In the genomic region with DNA sequence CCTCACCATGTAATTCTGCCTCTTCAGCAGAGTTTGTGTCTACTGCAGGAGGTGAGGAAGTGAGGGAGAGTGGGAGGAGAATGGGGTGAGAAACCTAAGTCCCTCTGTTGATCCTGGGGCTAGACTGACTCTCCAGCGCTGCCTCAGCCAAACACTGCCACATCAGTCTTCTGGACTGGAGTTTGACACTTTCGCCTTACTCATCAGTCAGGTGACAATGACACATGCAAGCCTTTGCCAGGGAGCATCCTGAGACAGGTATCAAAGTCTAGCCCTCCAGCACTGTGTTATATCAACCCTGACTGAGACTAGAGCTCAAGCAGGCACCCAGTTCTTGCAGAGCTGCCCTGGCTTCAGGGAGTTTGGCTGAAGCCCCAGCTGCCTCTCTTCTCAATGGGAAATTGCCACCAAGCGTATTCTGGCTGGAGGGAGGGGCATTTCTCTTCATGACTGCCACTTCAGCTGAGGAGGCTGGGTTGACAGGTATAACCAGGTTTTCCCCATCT, we compare ENCODE assay signal across 1 cellular context.
A peak's percentile ranks its signal among the peaks of the same experiment; 100 is the strongest.
TF ChIP-seq lines count a peak whose summit lies in the region.

No MANE protein-coding gene starts in this region.

TF ChIP-seq in HEK293, 187 proteins besides CTCF, POLR2A, EP300 and RAD21 (continued from another document):
- TF ChIP-seq, protein P1, sequence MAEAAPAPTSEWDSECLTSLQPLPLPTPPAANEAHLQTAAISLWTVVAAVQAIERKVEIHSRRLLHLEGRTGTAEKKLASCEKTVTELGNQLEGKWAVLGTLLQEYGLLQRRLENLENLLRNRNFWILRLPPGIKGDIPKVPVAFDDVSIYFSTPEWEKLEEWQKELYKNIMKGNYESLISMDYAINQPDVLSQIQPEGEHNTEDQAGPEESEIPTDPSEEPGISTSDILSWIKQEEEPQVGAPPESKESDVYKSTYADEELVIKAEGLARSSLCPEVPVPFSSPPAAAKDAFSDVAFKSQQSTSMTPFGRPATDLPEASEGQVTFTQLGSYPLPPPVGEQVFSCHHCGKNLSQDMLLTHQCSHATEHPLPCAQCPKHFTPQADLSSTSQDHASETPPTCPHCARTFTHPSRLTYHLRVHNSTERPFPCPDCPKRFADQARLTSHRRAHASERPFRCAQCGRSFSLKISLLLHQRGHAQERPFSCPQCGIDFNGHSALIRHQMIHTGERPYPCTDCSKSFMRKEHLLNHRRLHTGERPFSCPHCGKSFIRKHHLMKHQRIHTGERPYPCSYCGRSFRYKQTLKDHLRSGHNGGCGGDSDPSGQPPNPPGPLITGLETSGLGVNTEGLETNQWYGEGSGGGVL (tag by site-specific recombination; IDR thresholded peaks at IDR 0.05) = peak; percentile 40; the same call in 1 of the 2 replicates
- no peak for TF ChIP-seq ZBTB17 (tag by site-specific recombination; IDR thresholded peaks at IDR 0.05)
- no peak for TF ChIP-seq KLF7 (tag by site-specific recombination; IDR thresholded peaks at IDR 0.05; ENCODE audit: borderline replicate concordance)
- TF ChIP-seq SP3 (tag by site-specific recombination; IDR thresholded peaks at IDR 0.05) = 0 out of 2 replicates have a peak, but pooled peaks have one; percentile 30
- 0 out of 2 replicates have a peak, but pooled peaks have one; percentile 26 for TF ChIP-seq ZFP37 (tag by site-specific recombination; IDR thresholded peaks at IDR 0.05)
- TF ChIP-seq ZNF366 (tag by site-specific recombination; conservative IDR thresholded peaks at IDR 0.05) = peak; percentile 85
- TF ChIP-seq ZNF530 (tag by site-specific recombination; IDR thresholded peaks at IDR 0.05; ENCODE audit: low read depth) = no peak
- no peak for TF ChIP-seq ZNF214 (tag by site-specific recombination; IDR thresholded peaks at IDR 0.05; ENCODE audit: borderline replicate concordance)
- TF ChIP-seq ZNF626 (tag by site-specific recombination; IDR thresholded peaks at IDR 0.05) = no peak
- no peak for TF ChIP-seq ZNF747 (tag by site-specific recombination; IDR thresholded peaks at IDR 0.05)
- no peak for TF ChIP-seq TRIM28 (IDR thresholded peaks at IDR 0.05; ENCODE audit: borderline replicate concordance, low read length)
- no peak for TF ChIP-seq WT1 (tag by site-specific recombination; IDR thresholded peaks at IDR 0.05)
- TF ChIP-seq MEIS1 (CRISPR knock-in tag; IDR thresholded peaks at IDR 0.05; ENCODE audit: borderline replicate concordance) = no peak
- TF ChIP-seq, protein P2, sequence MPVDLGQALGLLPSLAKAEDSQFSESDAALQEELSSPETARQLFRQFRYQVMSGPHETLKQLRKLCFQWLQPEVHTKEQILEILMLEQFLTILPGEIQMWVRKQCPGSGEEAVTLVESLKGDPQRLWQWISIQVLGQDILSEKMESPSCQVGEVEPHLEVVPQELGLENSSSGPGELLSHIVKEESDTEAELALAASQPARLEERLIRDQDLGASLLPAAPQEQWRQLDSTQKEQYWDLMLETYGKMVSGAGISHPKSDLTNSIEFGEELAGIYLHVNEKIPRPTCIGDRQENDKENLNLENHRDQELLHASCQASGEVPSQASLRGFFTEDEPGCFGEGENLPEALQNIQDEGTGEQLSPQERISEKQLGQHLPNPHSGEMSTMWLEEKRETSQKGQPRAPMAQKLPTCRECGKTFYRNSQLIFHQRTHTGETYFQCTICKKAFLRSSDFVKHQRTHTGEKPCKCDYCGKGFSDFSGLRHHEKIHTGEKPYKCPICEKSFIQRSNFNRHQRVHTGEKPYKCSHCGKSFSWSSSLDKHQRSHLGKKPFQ (tag by site-specific recombination; IDR thresholded peaks at IDR 0.05) = no peak
- TF ChIP-seq RBAK (tag by site-specific recombination; IDR thresholded peaks at IDR 0.05) = no peak
- TF ChIP-seq ZBTB7A (tag by site-specific recombination; IDR thresholded peaks at IDR 0.05; ENCODE audit: low read depth) = no peak
- TF ChIP-seq ZNF175 (tag by site-specific recombination; IDR thresholded peaks at IDR 0.05) = no peak
- TF ChIP-seq ZNF600 (tag by site-specific recombination; IDR thresholded peaks at IDR 0.05) = no peak
- TF ChIP-seq, protein P3, sequence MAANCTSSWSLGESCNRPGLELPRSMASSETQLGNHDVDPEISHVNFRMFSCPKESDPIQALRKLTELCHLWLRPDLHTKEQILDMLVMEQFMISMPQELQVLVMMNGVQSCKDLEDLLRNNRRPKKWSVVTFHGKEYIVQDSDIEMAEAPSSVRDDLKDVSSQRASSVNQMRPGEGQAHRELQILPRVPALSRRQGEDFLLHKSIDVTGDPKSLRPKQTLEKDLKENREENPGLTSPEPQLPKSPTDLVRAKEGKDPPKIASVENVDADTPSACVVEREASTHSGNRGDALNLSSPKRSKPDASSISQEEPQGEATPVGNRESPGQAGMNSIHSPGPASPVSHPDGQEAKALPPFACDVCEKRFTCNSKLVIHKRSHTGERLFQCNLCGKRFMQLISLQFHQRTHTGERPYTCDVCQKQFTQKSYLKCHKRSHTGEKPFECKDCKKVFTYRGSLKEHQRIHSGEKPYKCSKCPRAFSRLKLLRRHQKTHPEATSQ (tag by site-specific recombination; IDR thresholded peaks at IDR 0.05) = no peak
- peak; percentile 68; the same call in 1 of the 2 replicates for TF ChIP-seq ZBTB48 (tag by site-specific recombination; IDR thresholded peaks at IDR 0.05)
- no peak for TF ChIP-seq ZNF121 (tag by site-specific recombination; IDR thresholded peaks at IDR 0.05)
- TF ChIP-seq ZNF350 (tag by site-specific recombination; IDR thresholded peaks at IDR 0.05) = no peak
- no peak for TF ChIP-seq PRDM1 (tag by site-specific recombination; IDR thresholded peaks at IDR 0.05)
- TF ChIP-seq ZNF211 (tag by site-specific recombination; IDR thresholded peaks at IDR 0.05; ENCODE audit: low read depth) = no peak
- TF ChIP-seq, protein P4, sequence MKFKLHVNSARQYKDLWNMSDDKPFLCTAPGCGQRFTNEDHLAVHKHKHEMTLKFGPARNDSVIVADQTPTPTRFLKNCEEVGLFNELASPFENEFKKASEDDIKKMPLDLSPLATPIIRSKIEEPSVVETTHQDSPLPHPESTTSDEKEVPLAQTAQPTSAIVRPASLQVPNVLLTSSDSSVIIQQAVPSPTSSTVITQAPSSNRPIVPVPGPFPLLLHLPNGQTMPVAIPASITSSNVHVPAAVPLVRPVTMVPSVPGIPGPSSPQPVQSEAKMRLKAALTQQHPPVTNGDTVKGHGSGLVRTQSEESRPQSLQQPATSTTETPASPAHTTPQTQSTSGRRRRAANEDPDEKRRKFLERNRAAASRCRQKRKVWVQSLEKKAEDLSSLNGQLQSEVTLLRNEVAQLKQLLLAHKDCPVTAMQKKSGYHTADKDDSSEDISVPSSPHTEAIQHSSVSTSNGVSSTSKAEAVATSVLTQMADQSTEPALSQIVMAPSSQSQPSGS (tag by site-specific recombination; IDR thresholded peaks at IDR 0.05; ENCODE audit: low read depth) = no peak
- TF ChIP-seq, protein P5, sequence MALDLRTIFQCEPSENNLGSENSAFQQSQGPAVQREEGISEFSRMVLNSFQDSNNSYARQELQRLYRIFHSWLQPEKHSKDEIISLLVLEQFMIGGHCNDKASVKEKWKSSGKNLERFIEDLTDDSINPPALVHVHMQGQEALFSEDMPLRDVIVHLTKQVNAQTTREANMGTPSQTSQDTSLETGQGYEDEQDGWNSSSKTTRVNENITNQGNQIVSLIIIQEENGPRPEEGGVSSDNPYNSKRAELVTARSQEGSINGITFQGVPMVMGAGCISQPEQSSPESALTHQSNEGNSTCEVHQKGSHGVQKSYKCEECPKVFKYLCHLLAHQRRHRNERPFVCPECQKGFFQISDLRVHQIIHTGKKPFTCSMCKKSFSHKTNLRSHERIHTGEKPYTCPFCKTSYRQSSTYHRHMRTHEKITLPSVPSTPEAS (tag by site-specific recombination; IDR thresholded peaks at IDR 0.05) = no peak
- no peak for TF ChIP-seq ZNF324 (tag by site-specific recombination; IDR thresholded peaks at IDR 0.05)
- no peak for TF ChIP-seq ZSCAN23 (tag by site-specific recombination; IDR thresholded peaks at IDR 0.05)
- TF ChIP-seq, protein P6, sequence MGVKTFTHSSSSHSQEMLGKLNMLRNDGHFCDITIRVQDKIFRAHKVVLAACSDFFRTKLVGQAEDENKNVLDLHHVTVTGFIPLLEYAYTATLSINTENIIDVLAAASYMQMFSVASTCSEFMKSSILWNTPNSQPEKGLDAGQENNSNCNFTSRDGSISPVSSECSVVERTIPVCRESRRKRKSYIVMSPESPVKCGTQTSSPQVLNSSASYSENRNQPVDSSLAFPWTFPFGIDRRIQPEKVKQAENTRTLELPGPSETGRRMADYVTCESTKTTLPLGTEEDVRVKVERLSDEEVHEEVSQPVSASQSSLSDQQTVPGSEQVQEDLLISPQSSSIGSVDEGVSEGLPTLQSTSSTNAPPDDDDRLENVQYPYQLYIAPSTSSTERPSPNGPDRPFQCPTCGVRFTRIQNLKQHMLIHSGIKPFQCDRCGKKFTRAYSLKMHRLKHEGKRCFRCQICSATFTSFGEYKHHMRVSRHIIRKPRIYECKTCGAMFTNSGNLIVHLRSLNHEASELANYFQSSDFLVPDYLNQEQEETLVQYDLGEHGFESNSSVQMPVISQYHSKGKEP (tag by site-specific recombination; IDR thresholded peaks at IDR 0.05) = no peak
- no peak for TF ChIP-seq HOXD13 (CRISPR knock-in tag; IDR thresholded peaks at IDR 0.05; ENCODE audit: borderline replicate concordance)
